ENCODE assay signal across 17 cellular contexts in genomic region chr17:66734544-66734943, GRCh38.
DNase-seq lines count a peak whose midpoint lies in the region; ATAC-seq, FAIRE-seq and TF ChIP-seq lines count a peak whose summit lies in the region.
"Had no signal": no experiment of that assay in that cellular context is flagged by ENCODE, and none has a peak within 500 bp of the region (broad histone marks: within the 10 kb centered on the region; RNA-seq: fewer than 3 reads in every experiment).

No MANE protein-coding gene starts in this region.

- H3K4me3 Mint-ChIP-seq in activated CD4-positive, alpha-beta T cell treated with anti-CD3 and anti-CD28 coated beads, Interleukin-2, amount 10 ng/mL, durations not matched to agents 24 days and 14 days, result no peak overlapping the region
- no peak overlapping the region for H3K4me3 Mint-ChIP-seq in stimulated activated naive CD8-positive, alpha-beta T cell treated with anti-CD3 and anti-CD28 coated beads, Interleukin-15, amount 100 ng/mL, for 72 hours
- H3K4me3 Mint-ChIP-seq: B cell; CD8-positive, alpha-beta T cell had no signal

- 85% methylated on average over 6 of the region's 6 CpGs; no CpG with 5 or more reads in 1 of the 2 experiments for WGBS in H1 (ENCODE audit: extremely low coverage in 1 of 2, insufficient coverage in 1 of 2, insufficient read length in 1 of 2, insufficient replicate concordance in 2 of 2, low coverage in 1 of 2, low lambda C conversion rate in 2 of 2, missing lambda C conversion rate in 1 of 2), 2 experiments

- no peak overlapping the region for H2BK20ac ChIP-seq in H1 (ENCODE audit: low read length)

- H4K8ac ChIP-seq in H1 (ENCODE audit: extremely low read depth, insufficient read depth, low read length), result no peak overlapping the region

- CTCF ChIA-PET in H1 (lab: Charles Lee; ENCODE audit: partially characterized antibody), result interaction anchor here (1.7 kb wide), 1 partner anchor 168 kb away, joined by 3 read pairs; no protein-coding TSS in a partner anchor

- no peak overlapping the region for H4K5ac ChIP-seq in H1 (ENCODE audit: insufficient read length, low read depth, low read length)

- no peak overlapping the region for H3K9ac ChIP-seq in H1 (replicated peaks in 1 of 4; ENCODE audit: extremely low read depth in 1 of 4, low read depth in 3 of 4, low read length in 3 of 4)
- H3K9ac ChIP-seq: BLaER1 treated with 17β-estradiol and CSF1 and Interleukin-3, amounts not matched to agents 10 nM and 100 nM had no signal

- no peak overlapping the region for H2AK5ac ChIP-seq in H1 (ENCODE audit: low read depth, low read length)

- H3K9me3 ChIP-seq in H1 (ENCODE audit: insufficient read depth in 2 of 2, low read depth in 1 of 2, low read length in 1 of 2), result no peaks in the 10 kb centered on the region
- H3K9me3 ChIP-seq: BLaER1 treated with 17β-estradiol and CSF1 and Interleukin-3, amounts not matched to agents 10 nM and 100 nM had no signal

- no peak for ATAC-seq in stimulated activated naive CD8-positive, alpha-beta T cell treated with anti-CD3 and anti-CD28 coated beads, Interleukin-15, amount 100 ng/mL, for 72 hours
- no peak for ATAC-seq in stimulated activated naive CD8-positive, alpha-beta T cell treated with anti-CD3 and anti-CD28 coated beads, Interleukin-15, Interleukin-2, amounts not matched to agents 100 U/mL and 50 U/mL, for 24 hours
- ATAC-seq: CD8-positive, alpha-beta T cell had no signal

- no peak overlapping the region for H3K56ac ChIP-seq in H1 (replicated peaks; ENCODE audit: insufficient read length, low read depth, low read length)

- no peak overlapping the region for H3K18ac ChIP-seq in H1 (ENCODE audit: extremely low read depth, low read length)

- no peak overlapping the region for H3K14ac ChIP-seq in H1 (ENCODE audit: insufficient read length)

- peak overlapping the region; percentile 5 for H3K27ac Mint-ChIP-seq in activated CD4-positive, alpha-beta T cell treated with anti-CD3 and anti-CD28 coated beads, Interleukin-2, amount 10 ng/mL, durations not matched to agents 24 days and 14 days
- H3K27ac Mint-ChIP-seq in stimulated activated naive CD8-positive, alpha-beta T cell treated with anti-CD3 and anti-CD28 coated beads, Interleukin-15, amount 100 ng/mL, for 72 hours, result peak overlapping the region; percentile 37 to 57
- H3K27ac Mint-ChIP-seq: B cell had no signal

- H3K27me3 Mint-ChIP-seq in activated CD4-positive, alpha-beta T cell treated with anti-CD3 and anti-CD28 coated beads, Interleukin-2, amount 10 ng/mL, durations not matched to agents 24 days and 14 days, result no peaks in the 10 kb centered on the region
- H3K27me3 Mint-ChIP-seq in stimulated activated naive CD8-positive, alpha-beta T cell treated with anti-CD3 and anti-CD28 coated beads, Interleukin-15, amount 100 ng/mL, for 72 hours, result no peaks in the 10 kb centered on the region
- H3K27me3 Mint-ChIP-seq: B cell had no signal

- H4K20me1 ChIP-seq in H1 (replicated peaks in 1 of 2; ENCODE audit: control insufficient read depth in 1 of 2, insufficient read depth in 2 of 2, low read length in 2 of 2), result no peaks in the 10 kb centered on the region

- H3K23ac ChIP-seq in H1 (ENCODE audit: insufficient read length), result no peak overlapping the region

- no peak overlapping the region for H2AFZ ChIP-seq in H1 (ENCODE audit: low read length)

- no peak overlapping the region for H2BK5ac ChIP-seq in H1 (ENCODE audit: low read depth, low read length)

- H3K79me2 ChIP-seq in H1 (ENCODE audit: control insufficient read depth in 1 of 2, insufficient read depth in 2 of 2, low read length in 2 of 2), result no peaks in the 10 kb centered on the region

- no peak overlapping the region for H3K4ac ChIP-seq in H1 (replicated peaks; ENCODE audit: insufficient read length, low read depth, low read length)

- no peak overlapping the region for H4K91ac ChIP-seq in H1 (replicated peaks; ENCODE audit: insufficient read length, low read length)

- no peaks in the 10 kb centered on the region for H3K23me2 ChIP-seq in H1 (ENCODE audit: low read depth, low read length)

- no peak overlapping the region for H3K4me2 ChIP-seq in H1 (ENCODE audit: insufficient read depth in 1 of 2, low read depth in 2 of 2, low read length in 2 of 2)
- H3K4me2 ChIP-seq: BLaER1 treated with 17β-estradiol and CSF1 and Interleukin-3, amounts not matched to agents 10 nM and 100 nM had no signal

- no peak for TF ChIP-seq EP300 in H1 (IDR thresholded peaks at IDR 0.05; ENCODE audit: borderline replicate concordance in 1 of 2, low read depth in 2 of 2, low read length in 2 of 2)

- H3K4me3 ChIP-seq in H1 (ENCODE audit: extremely low read depth in 1 of 4, insufficient read depth in 2 of 4, low read depth in 3 of 4, low read length in 4 of 4), result no peak overlapping the region
- H3K4me3 ChIP-seq: BLaER1 treated with 17β-estradiol and CSF1 and Interleukin-3, amounts not matched to agents 10 nM and 100 nM had no signal

- no peak overlapping the region for H2BK120ac ChIP-seq in H1 (replicated peaks; ENCODE audit: low read depth, low read length)

- no peak for TF ChIP-seq RAD21 in H1 (IDR thresholded peaks at IDR 0.05 in 1 of 2, conservative IDR thresholded peaks at IDR 0.05 in 1 of 2; ENCODE audit: low read depth in 2 of 2, low read length in 2 of 2)

- intact Hi-C loops in activated CD4-positive, alpha-beta T cell treated with anti-CD3 and anti-CD28 coated beads, Interleukin-2, amount 10 ng/mL, durations not matched to agents 24 days and 14 days (cut with micrococcal nuclease), result no loop called here

- FAIRE-seq in H1 (lab: Jason Lieb, UNC), result no peak
- FAIRE-seq: H54 had no signal

- no peaks in the 10 kb centered on the region; a peak in 1 of 8 replicates for H3K36me3 ChIP-seq in H1 (ENCODE audit: control insufficient read depth in 2 of 4, insufficient read depth in 4 of 4, low read length in 3 of 4)

- H2BK12ac ChIP-seq in H1 (ENCODE audit: low read depth, low read length), result no peak overlapping the region

- no peak for TF ChIP-seq CTCF in H1 (IDR thresholded peaks at IDR 0.05; ENCODE audit: control extremely low read depth in 1 of 3, insufficient read depth in 1 of 3, low read depth in 1 of 3, low read length in 3 of 3)

- H3K79me1 ChIP-seq in H1 (ENCODE audit: low read depth, low read length), result no peaks in the 10 kb centered on the region

- peaks cover 51% of the 10 kb centered on the region for H3K36me3 Mint-ChIP-seq in activated CD4-positive, alpha-beta T cell treated with anti-CD3 and anti-CD28 coated beads, Interleukin-2, amount 10 ng/mL, durations not matched to agents 24 days and 14 days (ENCODE audit: low read depth)

- no peaks in the 10 kb centered on the region for H3K27me3 ChIP-seq in H1 (replicated peaks in 1 of 4; ENCODE audit: control insufficient read depth in 3 of 4, extremely low read depth in 1 of 4, insufficient read depth in 3 of 4, low read length in 3 of 4)
- H3K27me3 ChIP-seq: BLaER1 treated with 17β-estradiol and CSF1 and Interleukin-3, amounts not matched to agents 10 nM and 100 nM had no signal

- DNase-seq in activated CD4-positive, alpha-beta T cell treated with anti-CD3 and anti-CD28 coated beads, Interleukin-2, amount 10 ng/mL, durations not matched to agents 24 days and 14 days, result no peak
- DNase-seq in activated CD4-positive, alpha-beta T cell treated with anti-CD3 and anti-CD28 coated beads for 4 hours, result no peak
- DNase-seq in stimulated activated naive CD8-positive, alpha-beta T cell treated with anti-CD3 and anti-CD28 coated beads, Interleukin-15, amount 100 ng/mL, for 72 hours, result no peak
- no peak for DNase-seq in stimulated activated naive CD8-positive, alpha-beta T cell treated with anti-CD3 and anti-CD28 coated beads, Interleukin-15, Interleukin-2, amounts not matched to agents 100 U/mL and 50 U/mL, for 24 hours
- DNase-seq in H1 (ENCODE audit: low read depth in 1 of 2, low spot score in 2 of 2), result no peak
- DNase-seq in T-helper 2 cell, result no peak
- no peak for DNase-seq in H4 (ENCODE audit: low spot score)
- DNase-seq: Calu3; CD8-positive, alpha-beta T cell; DMS79 treated with DMSO at 0.1 percent for 48 hours; GF-D8; HCEC 1CT; IMR-90 had no signal

- no peak for TF ChIP-seq POLR2A in H1 (IDR thresholded peaks at IDR 0.05; ENCODE audit: control extremely low read depth in 1 of 2, low read depth in 2 of 2, low read length in 2 of 2)

- peaks cover 5 to 13% (median 8%) of the 10 kb centered on the region in 4 experiments for H3K4me1 ChIP-seq in H1 (replicated peaks in 1 of 4; ENCODE audit: control insufficient read depth in 3 of 4, insufficient read depth in 4 of 4, low read length in 3 of 4)

- POLR2A ChIA-PET in H1 (lab: Charles Lee; ENCODE audit: partially characterized antibody), result no interaction called here

- H3K4me1 Mint-ChIP-seq in activated CD4-positive, alpha-beta T cell treated with anti-CD3 and anti-CD28 coated beads, Interleukin-2, amount 10 ng/mL, durations not matched to agents 24 days and 14 days, result peaks cover 10% of the 10 kb centered on the region
- peaks cover 13% of the 10 kb centered on the region for H3K4me1 Mint-ChIP-seq in stimulated activated naive CD8-positive, alpha-beta T cell treated with anti-CD3 and anti-CD28 coated beads, Interleukin-15, amount 100 ng/mL, for 72 hours
- H3K4me1 Mint-ChIP-seq: B cell had no signal

- no peaks in the 10 kb centered on the region for H3K9me3 Mint-ChIP-seq in activated CD4-positive, alpha-beta T cell treated with anti-CD3 and anti-CD28 coated beads, Interleukin-2, amount 10 ng/mL, durations not matched to agents 24 days and 14 days
- no peaks in the 10 kb centered on the region for H3K9me3 Mint-ChIP-seq in stimulated activated naive CD8-positive, alpha-beta T cell treated with anti-CD3 and anti-CD28 coated beads, Interleukin-15, amount 100 ng/mL, for 72 hours
- H3K9me3 Mint-ChIP-seq: CD8-positive, alpha-beta T cell had no signal

- no peak overlapping the region for H2BK15ac ChIP-seq in H1 (ENCODE audit: low read length)

- H3K27ac ChIP-seq in H1 (ENCODE audit: low read depth, low read length), result no peak overlapping the region
- H3K27ac ChIP-seq: BLaER1 treated with 17β-estradiol and CSF1 and Interleukin-3, amounts not matched to agents 10 nM and 100 nM; HL-60 had no signal

TF ChIP-seq in H1, 55 proteins besides CTCF, POLR2A, EP300 and RAD21:
- peak; percentile 36; the same call in 1 of the 2 replicates for TF ChIP-seq YY1 (IDR thresholded peaks at IDR 0.05; ENCODE audit: low read depth, low read length)
- no peak for TF ChIP-seq TEAD4 (IDR thresholded peaks at IDR 0.05; ENCODE audit: low read depth, low read length)
